Comparison of ENCODE assay signal across 8 cellular contexts in the genomic region with DNA sequence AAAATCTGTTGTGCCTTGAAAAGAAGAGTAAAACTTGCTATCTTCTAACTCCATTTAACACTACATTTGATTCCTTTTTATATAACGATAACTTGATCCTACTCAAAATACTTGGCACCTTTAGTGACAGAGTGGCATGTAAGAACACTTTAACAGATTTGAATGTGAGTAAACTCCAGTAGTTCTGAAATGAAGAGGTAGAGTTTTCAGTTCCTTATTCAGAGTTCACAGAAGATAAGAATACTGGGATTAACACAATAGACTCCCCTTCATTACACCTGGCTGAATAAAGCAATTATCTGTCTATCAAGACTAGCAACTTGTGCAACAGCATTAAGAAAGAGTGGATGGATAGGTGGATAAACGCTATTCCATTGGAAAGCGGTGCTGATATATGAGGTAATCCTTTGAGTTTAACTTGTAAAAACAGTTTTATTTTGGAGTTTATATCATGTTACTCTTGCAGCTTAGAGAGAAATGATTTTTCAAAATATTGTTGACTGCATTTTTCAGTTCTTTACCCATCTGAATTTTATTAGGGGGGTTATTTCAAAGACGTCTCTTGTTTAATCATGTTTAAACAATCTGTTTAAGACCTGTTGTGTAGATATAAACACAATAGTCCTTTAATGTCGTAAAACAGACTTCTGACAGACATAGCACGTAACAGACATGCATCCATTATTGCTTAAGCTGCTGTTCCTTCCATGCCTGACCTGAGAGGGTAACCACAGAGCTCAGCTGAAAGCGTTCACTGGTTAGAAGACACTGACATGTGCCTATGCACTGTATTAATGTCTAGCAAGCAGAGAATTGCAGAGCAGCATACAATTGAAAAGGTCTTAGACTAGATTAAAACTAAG.
DNase-seq lines count a peak whose midpoint lies in the region; ATAC-seq, FAIRE-seq and TF ChIP-seq lines count a peak whose summit lies in the region.

No MANE protein-coding gene starts in this region.

- POLR2A ChIA-PET in AG04450 (lab: Yijun Ruan, JAX) = interaction anchor here (0.6 kb wide), 2 partner anchors 34 kb away, joined by 3 read pairs; no protein-coding TSS in a partner anchor

- no peak overlapping the region for H3K27ac ChIP-seq in AG04450 (ENCODE audit: low read depth, low read length)

- no peaks in the 10 kb centered on the region for H3K9me3 ChIP-seq in AG04450 (ENCODE audit: control insufficient read depth, insufficient read depth, low read length)

- no peaks in the 10 kb centered on the region for H3K27me3 ChIP-seq in AG04450 (ENCODE audit: control insufficient read depth, insufficient read depth, low read length)

- no peak overlapping the region for H3K4me3 Mint-ChIP-seq in chondrocyte (ENCODE audit: unreplicated experiment)

- peak overlapping the region; percentile 55 for H3K27ac Mint-ChIP-seq in chondrocyte (ENCODE audit: unreplicated experiment)

- DNase-seq in AG04450 (ENCODE audit: low read depth, low spot score) (peak; percentile 71), chondrocyte (ENCODE audit: low spot score) (no peak), superior temporal gyrus (ENCODE audit: extremely low spot score) (peak; percentile 67), frontal cortex (ENCODE audit: low spot score in 2 of 2) (no peak)
- DNase-seq in stimulated activated CD4-positive, alpha-beta T cell treated with anti-CD3 and anti-CD28 coated beads, Interleukin-12 subunit alpha, Interleukin-12 subunit beta, amount 100 ng/mL, for 4 hours = no peak

- CTCF ChIA-PET in AG04450 (lab: Charles Lee) = no interaction called here

- peaks cover 58% of the 10 kb centered on the region for H3K4me1 Mint-ChIP-seq in chondrocyte (ENCODE audit: low read depth)

- H3K27me3 Mint-ChIP-seq in chondrocyte (ENCODE audit: low read depth) = no peaks in the 10 kb centered on the region

- no peaks in the 10 kb centered on the region for H3K36me3 Mint-ChIP-seq in chondrocyte (ENCODE audit: low read depth)

- TF ChIP-seq CTCF in AG04450 (IDR thresholded peaks at IDR 0.05; ENCODE audit: low read depth, low read length) (no peak), chondrocyte (IDR thresholded peaks at IDR 0.05) (no peak)

- peak; percentile 77 for ATAC-seq in GM18909 (IDR thresholded peaks at IDR 0.05; ENCODE audit: poor library complexity, unreplicated experiment)
- peak; percentile 85 for ATAC-seq in HG03280 (IDR thresholded peaks at IDR 0.05; ENCODE audit: unreplicated experiment)
- ATAC-seq in GM21825 (IDR thresholded peaks at IDR 0.05; ENCODE audit: unreplicated experiment) = no peak

- peaks cover 3% of the 10 kb centered on the region for H3K9me3 Mint-ChIP-seq in chondrocyte (ENCODE audit: low read depth)

- no peak overlapping the region for H3K4me3 ChIP-seq in AG04450 (ENCODE audit: low read depth, low read length)

- FAIRE-seq in frontal cortex (lab: Jason Lieb, UNC) = no peak

Comparison
In these comparisons a context has a peak if more than half of its experiments do, and no peak if none do; other contexts are left out.
1. DNase-seq: peak in AG04450 (single experiment) and superior temporal gyrus (single experiment); none in chondrocyte (single experiment), stimulated activated CD4-positive, alpha-beta T cell treated with anti-CD3 and anti-CD28 coated beads, Interleukin-12 subunit alpha, Interleukin-12 subunit beta, amount 100 ng/mL, for 4 hours (single experiment) and frontal cortex (0 of 2).